ENCODE assay signal across 1 cellular context in genomic region chr17:28661635-28662526, GRCh38.
A peak's percentile ranks its signal among the peaks of the same experiment; 100 is the strongest.
TF ChIP-seq lines count a peak whose summit lies in the region.

SDF2 (minus strand) TSS chr17:28661906; CDS start chr17:28661876, 30 bp downstream.
SUPT6H (plus strand) TSS chr17:28662205; CDS start chr17:28673402, 11,197 bp downstream.

TF ChIP-seq in HepG2, 621 proteins besides CTCF, POLR2A, EP300 and RAD21 (continued from another document and continues in another):
- no peak for TF ChIP-seq ZNF318 (CRISPR knock-in tag; IDR thresholded peaks at IDR 0.05)
- no peak for TF ChIP-seq HOXA7 (CRISPR knock-in tag; IDR thresholded peaks at IDR 0.05)
- peak; percentile 64 for TF ChIP-seq AGO2 (optimal IDR thresholded peaks at IDR 0.05; ENCODE audit: low read depth, low read length)
- TF ChIP-seq ZNF724P (CRISPR knock-in tag; IDR thresholded peaks at IDR 0.05; ENCODE audit: borderline replicate concordance): peak; percentile 28; the same call in 1 of the 2 replicates
- no peak for TF ChIP-seq TRIM24 (CRISPR knock-in tag; IDR thresholded peaks at IDR 0.05)
- TF ChIP-seq ZFP36L2 (CRISPR knock-in tag; IDR thresholded peaks at IDR 0.05): no peak
- TF ChIP-seq EEA1 (CRISPR knock-in tag; IDR thresholded peaks at IDR 0.05; ENCODE audit: borderline replicate concordance): no peak; the same call in 1 of the 2 replicates
- TF ChIP-seq SNAPC5 (CRISPR knock-in tag; IDR thresholded peaks at IDR 0.05; ENCODE audit: borderline replicate concordance): no peak
- no peak for TF ChIP-seq ATAD3A (CRISPR knock-in tag; IDR thresholded peaks at IDR 0.05)
- no peak for TF ChIP-seq ZFP36L1 (CRISPR knock-in tag; IDR thresholded peaks at IDR 0.05)
- TF ChIP-seq MBNL3 (CRISPR knock-in tag; conservative IDR thresholded peaks at IDR 0.05): no peak
- TF ChIP-seq ZNF616 (CRISPR knock-in tag; IDR thresholded peaks at IDR 0.05; ENCODE audit: low read depth): 0 out of 2 replicates have a peak, but pooled peaks have one; percentile 56
- TF ChIP-seq JDP2 (CRISPR knock-in tag; IDR thresholded peaks at IDR 0.05; ENCODE audit: borderline replicate concordance): no peak
- TF ChIP-seq ZNF335 (CRISPR knock-in tag; IDR thresholded peaks at IDR 0.05): peak; percentile 44; the same call in 1 of the 2 replicates
- TF ChIP-seq CEBPZ (IDR thresholded peaks at IDR 0.05; ENCODE audit: low read length): no peak
- TF ChIP-seq THAP11 (CRISPR knock-in tag; IDR thresholded peaks at IDR 0.05): peak; percentile 92
- 0 out of 2 replicates have a peak, but pooled peaks have one; percentile 49 for TF ChIP-seq ZNF34 (CRISPR knock-in tag; IDR thresholded peaks at IDR 0.05; ENCODE audit: borderline replicate concordance)
- TF ChIP-seq DMAP1 (CRISPR knock-in tag; IDR thresholded peaks at IDR 0.05): peak; percentile 85
- TF ChIP-seq GPN1 (CRISPR knock-in tag; IDR thresholded peaks at IDR 0.05; ENCODE audit: borderline replicate concordance): no peak
- TF ChIP-seq ZNF142 (CRISPR knock-in tag; IDR thresholded peaks at IDR 0.05): no peak
- TF ChIP-seq ZNF333 (CRISPR knock-in tag; IDR thresholded peaks at IDR 0.05; ENCODE audit: borderline replicate concordance): no peak; the same call in 1 of the 2 replicates
- TF ChIP-seq ATF7 (IDR thresholded peaks at IDR 0.05): no peak
- no peak for TF ChIP-seq ATF7 (CRISPR knock-in tag; IDR thresholded peaks at IDR 0.05)
- TF ChIP-seq FOXP1 (IDR thresholded peaks at IDR 0.05): no peak
- no peak for TF ChIP-seq FOXP1 (CRISPR knock-in tag; IDR thresholded peaks at IDR 0.05)
- no peak for TF ChIP-seq GLI4 (CRISPR knock-in tag; IDR thresholded peaks at IDR 0.05; ENCODE audit: borderline replicate concordance)
- 0 out of 2 replicates have a peak, but pooled peaks have one; percentile 20 for TF ChIP-seq RARA (CRISPR knock-in tag; IDR thresholded peaks at IDR 0.05)
- no peak for TF ChIP-seq SETDB1 (CRISPR knock-in tag; IDR thresholded peaks at IDR 0.05; ENCODE audit: borderline replicate concordance)
- 0 out of 2 replicates have a peak, but pooled peaks have one; percentile 76 for TF ChIP-seq IRF9 (CRISPR knock-in tag; IDR thresholded peaks at IDR 0.05; ENCODE audit: borderline replicate concordance)
- no peak; the same call in 1 of the 2 replicates for TF ChIP-seq ZNF777 (CRISPR knock-in tag; IDR thresholded peaks at IDR 0.05)
- TF ChIP-seq ELF1 (CRISPR knock-in tag; IDR thresholded peaks at IDR 0.05): peak; percentile 82
- TF ChIP-seq PHF5A (CRISPR knock-in tag; IDR thresholded peaks at IDR 0.05; ENCODE audit: low read depth, unreplicated experiment): no peak
- TF ChIP-seq PHF21A (CRISPR knock-in tag; IDR thresholded peaks at IDR 0.05): peak; percentile 80; the same call in 1 of the 2 replicates
- no peak for TF ChIP-seq ZNF773 (CRISPR knock-in tag; IDR thresholded peaks at IDR 0.05; ENCODE audit: borderline replicate concordance)
- peak; percentile 89; the same call in 1 of the 2 replicates for TF ChIP-seq PRDM10 (CRISPR knock-in tag; IDR thresholded peaks at IDR 0.05; ENCODE audit: low read depth)
- TF ChIP-seq ZBTB38 (CRISPR knock-in tag; IDR thresholded peaks at IDR 0.05): 0 out of 2 replicates have a peak, but pooled peaks have one; percentile 19
- TF ChIP-seq HHEX (CRISPR knock-in tag; IDR thresholded peaks at IDR 0.05): no peak
